30 cellular contexts compared by ENCODE assay signal in the genomic region with DNA sequence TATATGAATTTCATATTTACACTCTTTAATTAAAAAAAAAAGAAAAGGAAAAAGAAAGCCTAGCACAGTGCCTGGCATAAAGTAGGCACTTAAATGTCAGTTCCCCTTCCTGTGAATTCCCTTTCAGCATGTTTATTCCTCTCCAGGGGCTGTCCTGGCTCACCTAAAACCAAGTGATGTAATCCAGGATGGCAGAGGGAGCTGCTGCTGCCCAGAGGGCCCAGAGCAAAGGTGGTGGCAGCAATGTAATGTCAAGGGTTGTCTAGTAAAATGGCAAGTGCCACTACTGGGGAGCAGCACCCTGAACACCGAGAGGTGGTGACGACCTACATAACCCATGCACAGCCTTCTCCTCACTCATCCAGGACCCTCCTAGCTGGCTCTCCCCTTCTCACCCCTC.
"Had no signal": no experiment of that assay in that cellular context is flagged by ENCODE, and none has a peak within 500 bp of the region (broad histone marks: within the 10 kb centered on the region; RNA-seq: fewer than 3 reads in every experiment).

No MANE protein-coding gene starts in this region.

- H3K4me3 ChIP-seq: ascending aorta, cardiac muscle cell had no signal

- H3K36me3 ChIP-seq: ascending aorta, cardiac muscle cell, WERI-Rb-1 had no signal

- H3K4me1 ChIP-seq: ascending aorta had no signal

- H3K9me3 ChIP-seq: ascending aorta had no signal

- H3K4me1 Mint-ChIP-seq: activated CD4-positive, alpha-beta T cell treated with anti-CD3 and anti-CD28 coated beads, Interleukin-2, amount 10 ng/mL, durations not matched to agents 7 days and 5 days; activated naive CD4-positive, alpha-beta T cell treated with anti-CD3 and anti-CD28 coated beads, Interleukin-2, amount 50 U/mL, for 24 hours; activated naive CD8-positive, alpha-beta T cell treated with anti-CD3 and anti-CD28 coated beads, Interleukin-2, amount 10 ng/mL, durations not matched to agents 7 days and 5 days; central memory CD8-positive, alpha-beta T cell had no signal

- H3K36me3 Mint-ChIP-seq: activated naive CD4-positive, alpha-beta T cell treated with anti-CD3 and anti-CD28 coated beads, Interleukin-2, amount 50 U/mL, for 24 hours; activated naive CD8-positive, alpha-beta T cell treated with anti-CD3 and anti-CD28 coated beads, Interleukin-2, amount 10 ng/mL, durations not matched to agents 7 days and 5 days had no signal

- DNase-seq: activated CD4-positive, alpha-beta T cell treated with anti-CD3 and anti-CD28 coated beads, Interleukin-2, amount 10 ng/mL, durations not matched to agents 7 days and 5 days; activated CD4-positive, alpha-beta T cell treated with anti-CD3 and anti-CD28 coated beads, Interleukin-2, amount 50 U/mL, for 48 hours; activated CD8-positive, alpha-beta T cell treated with anti-CD3 and anti-CD28 coated beads, Interleukin-2, amount 10 ng/mL, durations not matched to agents 7 days and 5 days; activated gamma-delta T cell; activated naive CD4-positive, alpha-beta T cell treated with Interleukin-2 at 50 U/mL for 16 hours; activated naive CD8-positive, alpha-beta T cell treated with anti-CD3 and anti-CD28 coated beads, Interleukin-2, amount 10 ng/mL, durations not matched to agents 7 days and 5 days; activated T-cell treated with anti-CD3 and anti-CD28 coated beads, Interleukin-2, amount 50 U/mL, for 24 hours; amygdala; MM.1S; NCI-H1105; NCI-H1417 treated with DMSO at 0.1 percent for 48 hours; NCI-H187 treated with DMSO at 0.1 percent for 48 hours; NCI-H2081; NCI-H2171 treated with DMSO at 0.1 percent for 48 hours; NCI-H2227 treated with DMSO at 0.1 percent for 48 hours; NCI-H446; NCI-H510A treated with DMSO at 0.1 percent for 48 hours; NCI-H526 treated with DMSO at 0.1 percent for 48 hours; Right ventricle myocardium superior; SW 1271; T-helper 1 cell; T-helper 2 cell; T-helper 9 cell; WERI-Rb-1 had no signal

- ATAC-seq: activated CD8-positive, alpha-beta T cell treated with anti-CD3 and anti-CD28 coated beads, Interleukin-2, amount 10 ng/mL, durations not matched to agents 7 days and 5 days had no signal

- H3K27me3 ChIP-seq: ascending aorta had no signal

- H3K9ac ChIP-seq: KMS-11 had no signal

- H3K4me2 ChIP-seq: KMS-11 had no signal

- H3K27ac ChIP-seq: ascending aorta, cardiac muscle cell, KMS-11, WERI-Rb-1 had no signal

- H3K9me3 Mint-ChIP-seq: activated naive CD4-positive, alpha-beta T cell treated with anti-CD3 and anti-CD28 coated beads, Interleukin-2, amount 50 U/mL, for 24 hours; activated T-cell treated with anti-CD3 and anti-CD28 coated beads, Interleukin-2, amount 50 U/mL, for 24 hours; activated T-helper 2 cell treated with anti-CD3 and anti-CD28 coated beads, Interferon-gamma antibody, Interleukin-2, Interleukin-4, amounts not matched to agents 10 μg/mL and 5 μg/mL and 100 μg/mL, durations not matched to agents 14 hours and 24 hours and 36 hours; central memory CD8-positive, alpha-beta T cell had no signal

- H3K4me3 Mint-ChIP-seq: activated CD4-positive, alpha-beta T cell treated with anti-CD3 and anti-CD28 coated beads, Interleukin-2, amount 10 ng/mL, durations not matched to agents 7 days and 5 days; activated CD8-positive, alpha-beta T cell treated with anti-CD3 and anti-CD28 coated beads, Interleukin-2, amount 10 ng/mL, durations not matched to agents 7 days and 5 days; activated naive CD4-positive, alpha-beta T cell treated with anti-CD3 and anti-CD28 coated beads, Interleukin-2, amount 50 U/mL, for 24 hours; activated naive CD8-positive, alpha-beta T cell treated with anti-CD3 and anti-CD28 coated beads, Interleukin-2, amount 10 ng/mL, durations not matched to agents 7 days and 5 days; activated T-cell treated with anti-CD3 and anti-CD28 coated beads, Interleukin-2, amount 50 U/mL, for 24 hours; central memory CD8-positive, alpha-beta T cell had no signal

- H3K27ac Mint-ChIP-seq: activated CD4-positive, alpha-beta T cell treated with anti-CD3 and anti-CD28 coated beads, Interleukin-2, amount 10 ng/mL, durations not matched to agents 7 days and 5 days; activated CD8-positive, alpha-beta T cell treated with anti-CD3 and anti-CD28 coated beads, Interleukin-2, amount 10 ng/mL, durations not matched to agents 7 days and 5 days; activated naive CD4-positive, alpha-beta T cell treated with anti-CD3 and anti-CD28 coated beads, Interleukin-2, amount 50 U/mL, for 24 hours; activated naive CD8-positive, alpha-beta T cell treated with anti-CD3 and anti-CD28 coated beads, Interleukin-2, amount 10 ng/mL, durations not matched to agents 7 days and 5 days; activated T-cell treated with anti-CD3 and anti-CD28 coated beads, Interleukin-2, amount 50 U/mL, for 24 hours; activated T-helper 2 cell treated with anti-CD3 and anti-CD28 coated beads, Interferon-gamma antibody, Interleukin-2, Interleukin-4, amounts not matched to agents 10 μg/mL and 5 μg/mL and 100 μg/mL, durations not matched to agents 14 hours and 24 hours and 36 hours had no signal
